ENCODE assay signal across 8 cellular contexts in the genomic region with DNA sequence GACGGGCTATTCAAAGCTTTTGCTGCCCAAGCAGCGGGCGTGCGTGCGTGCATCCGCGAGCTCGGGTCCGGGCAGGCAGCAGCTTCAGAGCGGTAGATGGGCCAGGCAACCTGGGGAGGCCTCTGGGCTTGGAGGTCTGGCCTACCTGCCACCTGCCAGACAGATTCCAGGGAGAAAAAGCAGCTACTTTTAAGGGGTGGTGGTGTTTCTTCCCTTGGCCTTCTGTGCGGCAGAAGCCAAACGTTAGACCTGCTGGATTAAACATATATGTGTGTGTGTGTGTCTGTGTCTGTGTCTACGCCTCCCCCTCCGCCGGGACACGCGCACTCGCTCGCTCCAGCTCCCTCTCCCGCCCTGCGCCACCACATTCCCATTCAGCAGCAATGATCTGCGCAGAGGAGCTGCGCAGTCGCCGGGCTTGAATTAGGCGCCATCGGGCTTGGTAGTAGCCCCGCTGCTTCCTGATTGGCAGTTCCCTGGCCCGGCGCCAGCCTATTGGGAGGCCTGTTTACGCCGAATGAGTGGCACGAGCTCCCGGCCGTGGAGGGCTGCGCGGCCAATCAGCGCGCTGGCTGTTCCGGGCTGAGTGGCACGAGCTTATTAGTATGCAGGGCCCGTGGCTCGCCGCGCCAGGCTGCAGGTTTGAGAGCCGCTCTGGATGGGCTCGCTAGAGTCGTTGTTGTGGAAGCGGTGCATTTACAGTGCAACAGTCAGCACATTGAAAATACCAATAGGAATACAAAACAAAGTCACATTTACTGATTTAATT. TPM values are rescaled to one million over a fixed set of nuclear protein-coding genes. Genes with fewer than 3 reads are reported as not detected.
DNase-seq lines count a peak whose midpoint lies in the region; ATAC-seq and TF ChIP-seq lines count a peak whose summit lies in the region.

A gene (plus strand): TSS at position 627 of the 769 bp plus-strand sequence. CDS start 4,283 bp downstream, outside the sequence.

- peak within 1 kb of the TSS; percentile 100 for H3K4me2 ChIP-seq in smooth muscle cell

- ATAC-seq in activated CD4-positive, alpha-beta T cell treated with anti-CD3 and anti-CD28 coated beads for 36 hours, result peak; percentile 92
- no peak for ATAC-seq in HG02642 (IDR thresholded peaks at IDR 0.05; ENCODE audit: poor library complexity, unreplicated experiment)

- H3K36me3 ChIP-seq in HAP-1 (replicated peaks), result no peaks in the 10 kb centered on the region; the same call in 1 of the 2 replicates
- no peaks in the 10 kb centered on the region for H3K36me3 ChIP-seq in smooth muscle cell (ENCODE audit: low read depth)

- peak within 1 kb of the TSS; percentile 85 for H3K27ac ChIP-seq in smooth muscle cell (ENCODE audit: low read depth)

- H3K27me3 Mint-ChIP-seq in activated CD4-positive, alpha-beta T cell treated with anti-CD3 and anti-CD28 coated beads for 36 hours, result peaks cover 50% of the 10 kb centered on the region

- H3K27ac Mint-ChIP-seq in activated CD4-positive, alpha-beta T cell treated with anti-CD3 and anti-CD28 coated beads for 36 hours, result peak within 1 kb of the TSS; percentile 39

- H3K9me3 Mint-ChIP-seq in activated CD4-positive, alpha-beta T cell treated with anti-CD3 and anti-CD28 coated beads for 36 hours (ENCODE audit: low read depth), result no peaks in the 10 kb centered on the region

- peak; percentile 98 for DNase-seq in AG09309 (ENCODE audit: low read depth)
- DNase-seq in HAP-1 (ENCODE audit: low spot score in 2 of 2), result peak; percentile 99 to 100
- DNase-seq in NCI-H446 treated with DMSO at 0.1 percent for 48 hours (lab: John Stamatoyannopoulos, UW), result peak; percentile 100
- peak; percentile 97 for DNase-seq in activated CD4-positive, alpha-beta T cell treated with anti-CD3 and anti-CD28 coated beads for 36 hours
- DNase-seq in cerebellum (ENCODE audit: low spot score), result peak; percentile 97
- DNase-seq in iris pigment epithelial cell (ENCODE audit: low read depth), result peak; percentile 100
- DNase-seq in smooth muscle cell (lab: John Stamatoyannopoulos, UW; ENCODE audit: unreplicated experiment), result peak; percentile 99

- peaks cover 17% of the 10 kb centered on the region for H3F3A ChIP-seq in smooth muscle cell (ENCODE audit: low read depth)

- CTCF ChIA-PET in activated CD4-positive, alpha-beta T cell treated with anti-CD3 and anti-CD28 coated beads for 36 hours (lab: Charles Lee), result interaction anchor here (0.7 to 1.4 kb wide), 3 partner anchors 66 to 1153 kb away, joined by 4 to 6 read pairs (median 5); no protein-coding TSS in a partner anchor

- H3K27me3 ChIP-seq in HAP-1 (ENCODE audit: low read depth) (no peaks in the 10 kb centered on the region), smooth muscle cell (ENCODE audit: low read depth) (no peaks in the 10 kb centered on the region)

- in situ Hi-C loops in HAP-1 (cut with MboI; ENCODE audit: low sequenced_read_pairs), result loop anchor here (5.0 to 10.0 kb wide), 2 partner anchors 90 to 103 kb away; no protein-coding TSS in a partner anchor

- intact Hi-C loops in activated CD4-positive, alpha-beta T cell treated with anti-CD3 and anti-CD28 coated beads for 36 hours (cut with DNase I, micrococcal nuclease), result loop anchor here (1.0 to 10.0 kb wide), 9 partner anchors 32 to 1590 kb away; a partner anchor contains a TSS

- WGBS in smooth muscle cell (ENCODE audit: low lambda C conversion rate), result 1% methylated on average over 49 of the region's 49 CpGs

- peaks cover 23% of the 10 kb centered on the region for H3K4me1 Mint-ChIP-seq in activated CD4-positive, alpha-beta T cell treated with anti-CD3 and anti-CD28 coated beads for 36 hours

- no peaks in the 10 kb centered on the region for H3K36me3 Mint-ChIP-seq in activated CD4-positive, alpha-beta T cell treated with anti-CD3 and anti-CD28 coated beads for 36 hours (ENCODE audit: low read depth)

- peaks cover 8% of the 10 kb centered on the region for H4K20me1 ChIP-seq in smooth muscle cell (ENCODE audit: low read depth)

- H3K9me3 ChIP-seq in HAP-1 (no peaks in the 10 kb centered on the region), smooth muscle cell (replicated peaks; ENCODE audit: low read depth) (no peaks in the 10 kb centered on the region)

- POLR2A ChIA-PET in activated CD4-positive, alpha-beta T cell treated with anti-CD3 and anti-CD28 coated beads for 36 hours (lab: Charles Lee), result interaction anchor here (0.5 to 1.1 kb wide), 3 partner anchors 25 to 119 kb away, joined by 3 read pairs; a partner anchor contains a TSS

- H3K4me3 Mint-ChIP-seq in activated CD4-positive, alpha-beta T cell treated with anti-CD3 and anti-CD28 coated beads for 36 hours, result peak within 1 kb of the TSS; percentile 46

- TF ChIP-seq CTCF in AG09309 (IDR thresholded peaks at IDR 0.05; ENCODE audit: control insufficient read depth, insufficient read depth, low read depth, low read length, missing control alignments) (no peak), smooth muscle cell (IDR thresholded peaks at IDR 0.05; ENCODE audit: borderline replicate concordance, insufficient read depth, poor library complexity, severe bottlenecking) (no peak)

- peaks cover 17% of the 10 kb centered on the region for H3K4me1 ChIP-seq in HAP-1
- H3K4me1 ChIP-seq in smooth muscle cell (ENCODE audit: low read depth), result peaks cover 38% of the 10 kb centered on the region

- peaks cover 78% of the 10 kb centered on the region for H3K79me2 ChIP-seq in smooth muscle cell (ENCODE audit: low read depth)

- H3K4me3 ChIP-seq in AG09309 (ENCODE audit: control insufficient read depth, low read depth, low read length) (peak within 1 kb of the TSS; percentile 55), HAP-1 (peak within 1 kb of the TSS; percentile 67), smooth muscle cell (peak within 1 kb of the TSS; percentile 88)

- H3K9ac ChIP-seq in smooth muscle cell (ENCODE audit: low read depth), result peak within 1 kb of the TSS; percentile 92

- peak within 1 kb of the TSS; percentile 41 for H2AFZ ChIP-seq in smooth muscle cell (ENCODE audit: low read depth)

RNA-seq across cellular contexts. Expression of the gene that starts here (rescaled TPM):
- total RNA-seq in activated CD4-positive, alpha-beta T cell treated with anti-CD3 and anti-CD28 coated beads for 36 hours, result under 1 TPM in 1 of 2 experiments, not detected in 1; 0.05 TPM
- total RNA-seq in cerebellum (20.5 TPM), smooth muscle cell (4.6 and 5.4 TPM in 2 replicates)
- polyA plus RNA-seq in smooth muscle cell, result 3.2 and 3.9 TPM in 2 replicates

Comparison
In these comparisons a context has a peak if more than half of its experiments do, and no peak if none do; other contexts are left out.
1. Peak in DNase-seq and ATAC-seq in activated CD4-positive, alpha-beta T cell treated with anti-CD3 and anti-CD28 coated beads for 36 hours; RNA of the gene not detected or under 1 TPM.